In genomic region chr11:76768091-76769047, GRCh38 we compare ENCODE assay signal across 8 cellular contexts. TPM values are rescaled to one million over a fixed set of nuclear protein-coding genes. Genes with fewer than 3 reads are reported as not detected.
DNase-seq lines count a peak whose midpoint lies in the region; ATAC-seq, FAIRE-seq and TF ChIP-seq lines count a peak whose summit lies in the region.

No MANE protein-coding gene starts in this region.

- H3K27ac ChIP-seq in Panc1 (ENCODE audit: low read length), result no peak overlapping the region

- no peaks in the 10 kb centered on the region for H3K36me3 ChIP-seq in Panc1 (ENCODE audit: control insufficient read depth, insufficient read depth, low read length)

- no peak for FAIRE-seq in H54 (lab: Jason Lieb, UNC)

- no peaks in the 10 kb centered on the region for H3K36me3 Mint-ChIP-seq in activated T-cell treated with anti-CD3 and anti-CD28 coated beads, Interleukin-2, amount 50 U/mL, for 24 hours (ENCODE audit: low read depth)
- H3K36me3 Mint-ChIP-seq in naive thymus-derived CD8-positive, alpha-beta T cell, result no peaks in the 10 kb centered on the region

- in situ Hi-C loops in Panc1 (cut with HindIII; ENCODE audit: low pct_unique_long_range_greater_than_20kb, low sequenced_read_pairs), result no loop called here

- peaks cover 17% of the 10 kb centered on the region for H3K4me1 Mint-ChIP-seq in activated T-cell treated with anti-CD3 and anti-CD28 coated beads, Interleukin-2, amount 50 U/mL, for 24 hours (ENCODE audit: low read depth)
- peaks cover 18 to 33% (median 29%) of the 10 kb centered on the region in 4 donors for H3K4me1 Mint-ChIP-seq in naive thymus-derived CD8-positive, alpha-beta T cell

- H3K4me3 Mint-ChIP-seq in activated T-cell treated with anti-CD3 and anti-CD28 coated beads, Interleukin-2, amount 50 U/mL, for 24 hours, result no peak overlapping the region
- peak overlapping the region in 9 of 10 donors; percentile 36 to 70 (median 50) for H3K4me3 Mint-ChIP-seq in naive thymus-derived CD8-positive, alpha-beta T cell

- no peak for TF ChIP-seq POLR2A in H54 (IDR thresholded peaks at IDR 0.05; ENCODE audit: low read depth, low read length)

- no peaks in the 10 kb centered on the region for H3K9me3 ChIP-seq in Panc1 (ENCODE audit: control insufficient read depth, insufficient read depth, low read depth, low read length)

- peak overlapping the region; percentile 31 for H3K27ac Mint-ChIP-seq in activated T-cell treated with anti-CD3 and anti-CD28 coated beads, Interleukin-2, amount 50 U/mL, for 24 hours
- H3K27ac Mint-ChIP-seq in naive thymus-derived CD8-positive, alpha-beta T cell, result peak overlapping the region in 7 of 10 donors; percentile 52 to 75 (median 71)

- no peaks in the 10 kb centered on the region for H3K27me3 ChIP-seq in Panc1 (ENCODE audit: control insufficient read depth, insufficient read depth, low read length)

- CTCF ChIA-PET in Panc1 (lab: Charles Lee), result no interaction called here

- no peak for DNase-seq in activated T-cell treated with anti-CD3 and anti-CD28 coated beads, Interleukin-2, amount 50 U/mL, for 24 hours
- DNase-seq in activated T-cell treated with anti-CD3 and anti-CD28 coated beads, Interleukin-2, amount 50 U/mL, for 48 hours, result no peak
- DNase-seq in Panc1 (ENCODE audit: low read depth, low spot score) (no peak), dermis blood vessel endothelial cell (peak; percentile 81), H54 (ENCODE audit: insufficient read length, low spot score) (no peak)
- DNase-seq in naive thymus-derived CD8-positive, alpha-beta T cell, result peak in 2 of 10 donors; percentile 19 to 56

- BruUV-seq in Panc1 (replicated peaks; lab: Mats Ljungman, UMichigan), result no TSS peak

- H3K9me3 Mint-ChIP-seq in activated T-cell treated with anti-CD3 and anti-CD28 coated beads, Interleukin-2, amount 50 U/mL, for 24 hours, result no peaks in the 10 kb centered on the region
- no peaks in the 10 kb centered on the region for H3K9me3 Mint-ChIP-seq in naive thymus-derived CD8-positive, alpha-beta T cell

- POLR2A ChIA-PET in Panc1 (lab: Charles Lee), result interaction anchor here (0.6 kb wide), 1 partner anchor 19 kb away, joined by 3 read pairs; no protein-coding TSS in a partner anchor
- POLR2A ChIA-PET in naive thymus-derived CD8-positive, alpha-beta T cell (lab: Charles Lee), result no interaction called here

- H3K4me1 ChIP-seq in Panc1 (ENCODE audit: control insufficient read depth, insufficient read depth, low read length), result peaks cover 27% of the 10 kb centered on the region

- ATAC-seq in Panc1 (peak; percentile 11), HG02840 (IDR thresholded peaks at IDR 0.05; ENCODE audit: low FRiP score, unreplicated experiment) (no peak), GM19023 (IDR thresholded peaks at IDR 0.05; ENCODE audit: unreplicated experiment) (no peak)
- peak; percentile 59 to 75 for ATAC-seq in naive thymus-derived CD8-positive, alpha-beta T cell

- intact Hi-C loops in Panc1 (cut with micrococcal nuclease; ENCODE audit: unreplicated experiment), result no loop called here

- no peak for TF ChIP-seq CTCF in Panc1 (IDR thresholded peaks at IDR 0.05)

- no peak overlapping the region for H3K4me3 ChIP-seq in Panc1 (ENCODE audit: low read depth in 2 of 2, low read length in 2 of 2)

- no peaks in the 10 kb centered on the region for H3K27me3 Mint-ChIP-seq in activated T-cell treated with anti-CD3 and anti-CD28 coated beads, Interleukin-2, amount 50 U/mL, for 24 hours
- H3K27me3 Mint-ChIP-seq in naive thymus-derived CD8-positive, alpha-beta T cell, result peaks cover 0 to 6% (median 0%) of the 10 kb centered on the region in 5 donors

RNA-seq across cellular contexts. Expression of gene TSKU, which starts 14.8 kb away (rescaled TPM):
- total RNA-seq in Panc1 (2021; ENCODE audit: unreplicated experiment) (31.4 TPM), dermis blood vessel endothelial cell (4.4 and 8.7 TPM in 2 replicates)
- 44.7 TPM for polyA plus RNA-seq in Panc1 (2012; ENCODE audit: insufficient read length)
- total RNA-seq in naive thymus-derived CD8-positive, alpha-beta T cell, result not detected
- not detected for polyA plus RNA-seq in naive thymus-derived CD8-positive, alpha-beta T cell

Comparison
In these comparisons a context has a peak if more than half of its experiments do, and no peak if none do; other contexts are left out.
1. ATAC-seq: peak in Panc1 (single experiment) and naive thymus-derived CD8-positive, alpha-beta T cell (2 of 2); none in HG02840 (single experiment) and GM19023 (single experiment).